ENCODE assay signal across 12 cellular contexts in genomic region chr1:21308330-21308729, GRCh38. TPM values are rescaled to one million over a fixed set of nuclear protein-coding genes. Genes with fewer than 3 reads are reported as not detected.
A peak's percentile ranks its signal among the peaks of the same experiment; 100 is the strongest.
DNase-seq lines count a peak whose midpoint lies in the region; ATAC-seq and TF ChIP-seq lines count a peak whose summit lies in the region.
"Had no signal": no experiment of that assay in that cellular context is flagged by ENCODE, and none has a peak within 500 bp of the region (broad histone marks: within the 10 kb centered on the region; RNA-seq: fewer than 3 reads in every experiment).

No MANE protein-coding gene starts in this region.

- H4K20me1 ChIP-seq in mammary epithelial cell (ENCODE audit: insufficient read depth, low read length) (no peaks in the 10 kb centered on the region), GM23248 (ENCODE audit: insufficient read depth) (no peaks in the 10 kb centered on the region)

- H3K36me3 ChIP-seq in breast epithelium: no peaks in the 10 kb centered on the region
- no peaks in the 10 kb centered on the region for H3K36me3 ChIP-seq in mammary epithelial cell (ENCODE audit: insufficient read depth, low read length)
- H3K36me3 ChIP-seq in lower lobe of right lung: no peaks in the 10 kb centered on the region
- H3K36me3 ChIP-seq in thoracic aorta: no peaks in the 10 kb centered on the region
- no peaks in the 10 kb centered on the region for H3K36me3 ChIP-seq in GM23248 (ENCODE audit: low read depth)

- H3K79me2 ChIP-seq in mammary epithelial cell (ENCODE audit: insufficient read depth, low read length): peaks cover 21% of the 10 kb centered on the region
- peaks cover 46% of the 10 kb centered on the region for H3K79me2 ChIP-seq in GM23248 (ENCODE audit: insufficient read depth)

- TF ChIP-seq POLR2A in breast epithelium (IDR thresholded peaks at IDR 0.05): no peak

- peaks cover 12% of the 10 kb centered on the region for H3K36me3 Mint-ChIP-seq in activated naive CD8-positive, alpha-beta T cell treated with anti-CD3 and anti-CD28 coated beads for 36 hours

- H3K9me3 Mint-ChIP-seq in activated naive CD8-positive, alpha-beta T cell treated with anti-CD3 and anti-CD28 coated beads for 36 hours: no peaks in the 10 kb centered on the region
- H3K9me3 Mint-ChIP-seq: dendritic cell treated with granulocyte-macrophage colony-stimulating factor and Interleukin-4, amounts not matched to agents 40 ng/mL and 50 ng/mL, for 4 days had no signal

- 40% methylated on average over 4 of the region's 5 CpGs for WGBS in mammary epithelial cell (ENCODE audit: low coverage, missing lambda C conversion rate)
- WGBS in GM23248 (ENCODE audit: low coverage in 1 of 2, low lambda C conversion rate in 2 of 2, missing lambda C conversion rate in 2 of 2), 2 experiments: 36 to 44% methylated on average over 5 of the region's 5 CpGs

- H3K4me2 ChIP-seq in mammary epithelial cell (ENCODE audit: insufficient read depth, low read depth, low read length) (no peak overlapping the region), GM23248 (ENCODE audit: unreplicated experiment) (no peak overlapping the region)

- TF ChIP-seq CTCF in breast epithelium (IDR thresholded peaks at IDR 0.05) (no peak), mammary epithelial cell (conservative IDR thresholded peaks at IDR 0.05 in 1 of 2, IDR thresholded peaks at IDR 0.05 in 1 of 2; ENCODE audit: extremely low read depth in 1 of 2, insufficient read depth in 1 of 2, low read depth in 1 of 2, low read length in 2 of 2) (no peak), lower lobe of right lung (IDR thresholded peaks at IDR 0.05) (no peak), thoracic aorta (IDR thresholded peaks at IDR 0.05) (no peak)

- no peak overlapping the region for H2AFZ ChIP-seq in mammary epithelial cell (ENCODE audit: low read depth, low read length)
- H2AFZ ChIP-seq in GM23248: no peak overlapping the region

- no peak overlapping the region for H3K4me3 Mint-ChIP-seq in activated naive CD8-positive, alpha-beta T cell treated with anti-CD3 and anti-CD28 coated beads for 36 hours
- H3K4me3 Mint-ChIP-seq: dendritic cell treated with granulocyte-macrophage colony-stimulating factor and Interleukin-4, amounts not matched to agents 40 ng/mL and 50 ng/mL, for 4 days had no signal

- H3K27ac ChIP-seq in breast epithelium (peak overlapping the region; percentile 60 to 82), mammary epithelial cell (ENCODE audit: insufficient read depth, low read depth, low read length) (no peak overlapping the region), lower lobe of right lung (peak overlapping the region; percentile 11), thoracic aorta (peak overlapping the region; percentile 45 to 52), GM23248 (no peak overlapping the region)

- peak overlapping the region; percentile 47 for H3K27ac Mint-ChIP-seq in activated naive CD8-positive, alpha-beta T cell treated with anti-CD3 and anti-CD28 coated beads for 36 hours
- H3K27ac Mint-ChIP-seq: dendritic cell treated with granulocyte-macrophage colony-stimulating factor and Interleukin-4, amounts not matched to agents 40 ng/mL and 50 ng/mL, for 4 days had no signal

- BruUV-seq in mammary epithelial cell (replicated peaks; lab: Mats Ljungman, UMichigan): no TSS peak

- DNase-seq in breast epithelium (ENCODE audit: low spot score in 2 of 2) (no peak), mammary epithelial cell (no peak), lower lobe of right lung (no peak), thoracic aorta (ENCODE audit: low spot score) (no peak), GM23248 (no peak), G401 (ENCODE audit: low spot score) (no peak)
- no peak for DNase-seq in activated naive CD8-positive, alpha-beta T cell treated with anti-CD3 and anti-CD28 coated beads for 36 hours
- DNase-seq: hypothalamus; stimulated activated CD4-positive, alpha-beta T cell treated with anti-CD3 and anti-CD28 coated beads, Interleukin-1b, Interleukin-23, amount 100 ng/mL, for 48 hours; T-helper 1 cell had no signal

- intact Hi-C loops in breast epithelium (cut with DNase I; ENCODE audit: low total_unique reads) (no loop called here), mammary epithelial cell (cut with micrococcal nuclease) (no loop called here), lower lobe of right lung (cut with DNase I) (no loop called here)

- peaks cover 40% of the 10 kb centered on the region for H3F3A ChIP-seq in GM23248 (ENCODE audit: insufficient read depth)

- H3K9ac ChIP-seq in mammary epithelial cell (ENCODE audit: insufficient read depth, low read length) (no peak overlapping the region), GM23248 (no peak overlapping the region)

- H3K27me3 ChIP-seq in breast epithelium (no peaks in the 10 kb centered on the region), mammary epithelial cell (ENCODE audit: insufficient read depth, low read length) (no peaks in the 10 kb centered on the region), lower lobe of right lung (ENCODE audit: low read depth) (no peaks in the 10 kb centered on the region), thoracic aorta (replicated peaks; ENCODE audit: insufficient read depth) (no peaks in the 10 kb centered on the region), GM23248 (replicated peaks; ENCODE audit: insufficient read depth) (no peaks in the 10 kb centered on the region)

- no peaks in the 10 kb centered on the region for H3K27me3 Mint-ChIP-seq in activated naive CD8-positive, alpha-beta T cell treated with anti-CD3 and anti-CD28 coated beads for 36 hours

- ATAC-seq in lower lobe of right lung (no peak), thoracic aorta (ENCODE audit: insufficient number of reproducible peaks, low FRiP score, low read depth) (no peak), GM19351 (IDR thresholded peaks at IDR 0.05; ENCODE audit: unreplicated experiment) (no peak)

- in situ Hi-C loops in mammary epithelial cell (cut with MboI; ENCODE audit: low sequenced_read_pairs in 2 of 2): no loop called here
- in situ Hi-C loops in GM23248 (cut with MboI): no loop called here
- in situ Hi-C loops in G401 (cut with HindIII; ENCODE audit: low sequenced_read_pairs): no loop called here

- dilution Hi-C loops in mammary epithelial cell (cut with HindIII; ENCODE audit: low sequenced_read_pairs): no loop called here

- H3K4me1 ChIP-seq in breast epithelium: peaks cover 8 to 34% of the 10 kb centered on the region in 2 donors
- peaks cover 49% of the 10 kb centered on the region for H3K4me1 ChIP-seq in mammary epithelial cell (ENCODE audit: insufficient read depth, low read length)
- peaks cover 35% of the 10 kb centered on the region for H3K4me1 ChIP-seq in lower lobe of right lung
- peaks cover 34 to 76% of the 10 kb centered on the region in 2 donors for H3K4me1 ChIP-seq in thoracic aorta (ENCODE audit: control insufficient read depth in 1 of 2, low read depth in 2 of 2)
- H3K4me1 ChIP-seq in GM23248 (ENCODE audit: insufficient read depth): peaks cover 48% of the 10 kb centered on the region

- no peaks in the 10 kb centered on the region for H3K9me3 ChIP-seq in breast epithelium
- no peaks in the 10 kb centered on the region for H3K9me3 ChIP-seq in mammary epithelial cell (replicated peaks; ENCODE audit: insufficient read depth, low read length)
- H3K9me3 ChIP-seq in lower lobe of right lung: no peaks in the 10 kb centered on the region
- no peaks in the 10 kb centered on the region for H3K9me3 ChIP-seq in thoracic aorta
- H3K9me3 ChIP-seq in GM23248 (ENCODE audit: low read depth): no peaks in the 10 kb centered on the region

- CTCF ChIA-PET in mammary epithelial cell (lab: Charles Lee; ENCODE audit: low non-redundant PET): no interaction called here

- H3K4me1 Mint-ChIP-seq in activated naive CD8-positive, alpha-beta T cell treated with anti-CD3 and anti-CD28 coated beads for 36 hours: peaks cover 51% of the 10 kb centered on the region

- H3K4me3 ChIP-seq in breast epithelium: peak overlapping the region in 1 of 3 donors; percentile 2
- no peak overlapping the region for H3K4me3 ChIP-seq in mammary epithelial cell (replicated peaks in 1 of 3; ENCODE audit: insufficient read depth in 1 of 3, low read depth in 2 of 3, low read length in 3 of 3)
- no peak overlapping the region for H3K4me3 ChIP-seq in lower lobe of right lung
- no peak overlapping the region for H3K4me3 ChIP-seq in thoracic aorta
- H3K4me3 ChIP-seq in GM23248: no peak overlapping the region

- H3K9me2 ChIP-seq in GM23248 (ENCODE audit: insufficient read depth): no peaks in the 10 kb centered on the region

RNA-seq across cellular contexts. Expression of gene ECE1, which starts 18.1 kb away (rescaled TPM):
- total RNA-seq in breast epithelium: 100 to 1,000 TPM in 2 of 3 donors, 10 to 100 TPM in 1; 62.6 to 121 (median 112) TPM
- total RNA-seq in mammary epithelial cell: 100 to 1,000 TPM in 1 of 2 donors, 10 to 100 TPM in 1; 86.3 to 153 TPM
- polyA plus RNA-seq in mammary epithelial cell: 65.7 TPM
- polyA minus RNA-seq in mammary epithelial cell: 75.5 TPM
- total RNA-seq in activated naive CD8-positive, alpha-beta T cell treated with anti-CD3 and anti-CD28 coated beads for 36 hours: 100 to 1,000 TPM in 1 of 2 experiments, 10 to 100 TPM in 1; 95.6 to 101 TPM
- total RNA-seq in lower lobe of right lung: 90.9 TPM
- total RNA-seq in thoracic aorta: 100 to 1,000 TPM; 103 to 124 TPM
- total RNA-seq in GM23248 (2014; rRNA removed; shearing (Covaris generic)): 100 and 124 TPM in 2 replicates
- 82.3 and 84.2 TPM in 2 replicates for polyA plus RNA-seq in GM23248 (2016; fragmentation: Nextera tagmentation; extraction: Ambion mirVana)
- 19.3 and 50.4 TPM in 2 replicates for total RNA-seq in G401 (2014; rRNA removed; shearing (Covaris generic))

Comparison
In these comparisons a context has a peak if more than half of its experiments do, and no peak if none do; other contexts are left out.
1. H3K27ac ChIP-seq: peak in breast epithelium (2 of 2), lower lobe of right lung (single experiment) and thoracic aorta (2 of 2); none in mammary epithelial cell (single experiment) and GM23248 (single experiment).